ENCODE assay signal across 9 cellular contexts in the genomic region with DNA sequence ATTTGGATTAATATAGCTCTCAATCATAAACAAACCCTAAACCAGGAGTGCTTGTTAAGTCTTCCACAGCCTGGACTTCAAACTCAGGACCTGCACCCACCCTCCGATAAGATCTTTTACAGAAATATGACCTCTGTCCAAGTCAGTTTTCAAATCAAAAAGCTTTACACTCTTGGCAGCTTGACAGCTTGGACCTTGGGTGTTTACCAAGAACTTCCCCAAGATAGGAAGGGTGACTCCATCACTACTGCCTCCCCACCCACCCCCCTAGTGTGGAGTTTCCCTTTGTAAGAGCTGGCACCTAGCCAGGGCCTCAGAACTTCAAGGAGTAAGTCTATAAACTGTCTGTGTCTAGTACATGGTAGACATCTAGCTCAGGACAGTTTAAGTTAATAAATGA. TPM values are rescaled to one million over a fixed set of nuclear protein-coding genes. Genes with fewer than 3 reads are reported as not detected.
A peak's percentile ranks its signal among the peaks of the same experiment; 100 is the strongest.
DNase-seq lines count a peak whose midpoint lies in the region; ATAC-seq and TF ChIP-seq lines count a peak whose summit lies in the region.
"Had no signal": no experiment of that assay in that cellular context is flagged by ENCODE, and none has a peak within 500 bp of the region (broad histone marks: within the 10 kb centered on the region; RNA-seq: fewer than 3 reads in every experiment).

No MANE protein-coding gene starts in this region.

- peaks cover 89% of the 10 kb centered on the region for H3K79me2 ChIP-seq in fibroblast of lung (ENCODE audit: control insufficient read depth, insufficient read depth, low read length)

- TF ChIP-seq CTCF in fibroblast of lung (conservative IDR thresholded peaks at IDR 0.05 in 1 of 2, IDR thresholded peaks at IDR 0.05 in 1 of 2; ENCODE audit: low read depth in 1 of 2, low read length in 2 of 2): no peak
- TF ChIP-seq CTCF in omental fat pad (IDR thresholded peaks at IDR 0.05): no peak

- H3K4me1 ChIP-seq in SJSA1 (replicated peaks) (peaks cover 75% of the 10 kb centered on the region), fibroblast of lung (ENCODE audit: control insufficient read depth, extremely low read depth, insufficient read depth, low read length) (peaks cover 47% of the 10 kb centered on the region)

- H2AFZ ChIP-seq in fibroblast of lung (ENCODE audit: low read length): no peak overlapping the region

- H3K4me2 ChIP-seq in fibroblast of lung (ENCODE audit: extremely low read depth, insufficient read depth, low read length): peak overlapping the region; percentile 20

- no peak overlapping the region for H3K9ac ChIP-seq in fibroblast of lung (ENCODE audit: insufficient read depth, low read length)

- H4K20me1 ChIP-seq in fibroblast of lung (ENCODE audit: control insufficient read depth, extremely low read depth, insufficient read depth, low read length): no peaks in the 10 kb centered on the region

- no peaks in the 10 kb centered on the region for H3K9me3 ChIP-seq in SJSA1 (replicated peaks)
- no peaks in the 10 kb centered on the region for H3K9me3 ChIP-seq in fibroblast of lung (ENCODE audit: control insufficient read depth, insufficient read depth, low read depth, low read length)

- peak; percentile 45 for ATAC-seq in omental fat pad (ENCODE audit: low FRiP score)
- no peak for ATAC-seq in HG02571 (IDR thresholded peaks at IDR 0.05; ENCODE audit: unreplicated experiment)

- no peak overlapping the region for H3K4me3 ChIP-seq in SJSA1
- H3K4me3 ChIP-seq in fibroblast of lung (replicated peaks in 1 of 4; ENCODE audit: control extremely low read depth in 1 of 4, insufficient read depth in 1 of 4, low read depth in 3 of 4, low read length in 4 of 4): peak overlapping the region in 1 of 4 experiments; percentile 5

- no peaks in the 10 kb centered on the region for H3K27me3 ChIP-seq in SJSA1 (replicated peaks)
- H3K27me3 ChIP-seq in fibroblast of lung (ENCODE audit: control insufficient read depth, insufficient read depth, low read length): no peaks in the 10 kb centered on the region

- peak; percentile 71 for DNase-seq in Caki2 (ENCODE audit: low read depth)
- DNase-seq in SJSA1 (ENCODE audit: low read depth in 1 of 2, low spot score in 2 of 2): peak; percentile 68 to 85
- peak; percentile 84 to 95 for DNase-seq in fibroblast of lung (ENCODE audit: low read depth in 2 of 2)
- DNase-seq in omental fat pad (ENCODE audit: low spot score): peak; percentile 88
- DNase-seq in NCI-H1417 (lab: John Stamatoyannopoulos, UW): no peak
- DNase-seq in COR-L47 (lab: John Stamatoyannopoulos, UW): no peak
- DNase-seq in GOT3 (lab: John Stamatoyannopoulos, UW): no peak
- DNase-seq: CD4-positive, alpha-beta T cell had no signal

- no peak overlapping the region for H3K27ac ChIP-seq in SJSA1
- H3K27ac ChIP-seq in fibroblast of lung (ENCODE audit: insufficient read depth, low read length): no peak overlapping the region

- H3K36me3 ChIP-seq in SJSA1: peaks cover 81% of the 10 kb centered on the region
- peaks cover 8% of the 10 kb centered on the region for H3K36me3 ChIP-seq in fibroblast of lung (ENCODE audit: control insufficient read depth, insufficient read depth, low read length)

- in situ Hi-C loops in Caki2 (cut with HindIII; ENCODE audit: low pct_unique_long_range_greater_than_20kb, low sequenced_read_pairs): no loop called here

RNA-seq across cellular contexts. Expression of gene BCAR3, which starts 9.6 kb away (rescaled TPM):
- 30.3 and 37.5 TPM in 2 replicates for total RNA-seq in Caki2 (2014; rRNA removed; shearing (Covaris generic); ENCODE audit: low replicate concordance)
- total RNA-seq in SJSA1 (2014; rRNA removed; shearing (Covaris generic)): 49.5 and 50.4 TPM in 2 replicates
- 34.4 and 35.2 TPM in 2 replicates for total RNA-seq in fibroblast of lung
- 12.6 and 19.9 TPM in 2 replicates for polyA plus RNA-seq in fibroblast of lung
- 14.0 and 23.6 TPM in 2 replicates for polyA plus RNA-seq in fibroblast of lung (2012)
- 18.0 and 28.1 TPM in 2 replicates for polyA minus RNA-seq in fibroblast of lung (ENCODE audit: low replicate concordance)
- total RNA-seq in omental fat pad: 10 to 100 TPM; 43.7 to 73.5 (median 45.8) TPM

Comparison
In these comparisons a context has a peak if more than half of its experiments do, and no peak if none do; other contexts are left out.
1. DNase-seq: peak in Caki2 (single experiment), SJSA1 (2 of 2), fibroblast of lung (2 of 2) and omental fat pad (single experiment); none in NCI-H1417 (0 of 3), COR-L47 (single experiment) and GOT3 (single experiment).